In the genomic region with DNA sequence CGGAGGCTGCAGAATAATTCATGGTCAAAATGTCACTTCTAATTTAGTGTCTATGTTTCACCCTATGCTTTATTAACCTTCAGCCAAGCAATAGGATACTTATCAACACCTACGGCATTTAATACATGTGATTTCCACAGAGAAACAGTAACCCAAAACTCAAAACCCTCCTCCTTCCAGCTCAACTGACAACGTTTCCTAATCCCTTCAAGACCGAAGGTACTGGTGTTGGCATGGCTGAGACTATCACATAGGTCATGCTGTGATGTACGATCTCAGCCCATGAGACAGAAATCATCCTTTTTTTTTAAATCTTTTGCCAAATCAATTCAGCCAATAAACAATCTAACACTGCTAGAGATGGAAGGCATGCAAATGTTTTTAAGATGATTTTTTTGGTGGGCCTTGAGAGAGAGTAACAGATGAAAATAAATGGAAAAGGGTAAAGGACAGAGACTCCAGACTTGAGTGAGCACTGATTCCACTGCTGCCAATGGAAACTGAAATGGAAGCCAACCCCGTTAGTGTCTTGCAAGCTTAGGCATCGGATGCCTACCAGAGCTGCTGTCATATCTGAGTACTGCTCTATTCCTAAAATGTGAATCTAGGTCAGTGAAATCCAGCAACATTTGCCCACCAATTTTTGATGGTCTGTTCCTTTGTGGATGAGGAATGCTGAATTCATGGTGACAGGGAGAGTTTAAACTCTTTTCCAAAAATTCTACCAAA, we compare ENCODE assay signal across 2 cellular contexts.
TF ChIP-seq lines count a peak whose summit lies in the region.

No MANE protein-coding gene starts in this region.

TF ChIP-seq in SK-N-SH treated with all-trans-retinoic acid at 6 μM for 48 hours, 23 proteins besides CTCF, POLR2A, EP300 and RAD21 (continued from another document):
- TF ChIP-seq, protein P1, sequence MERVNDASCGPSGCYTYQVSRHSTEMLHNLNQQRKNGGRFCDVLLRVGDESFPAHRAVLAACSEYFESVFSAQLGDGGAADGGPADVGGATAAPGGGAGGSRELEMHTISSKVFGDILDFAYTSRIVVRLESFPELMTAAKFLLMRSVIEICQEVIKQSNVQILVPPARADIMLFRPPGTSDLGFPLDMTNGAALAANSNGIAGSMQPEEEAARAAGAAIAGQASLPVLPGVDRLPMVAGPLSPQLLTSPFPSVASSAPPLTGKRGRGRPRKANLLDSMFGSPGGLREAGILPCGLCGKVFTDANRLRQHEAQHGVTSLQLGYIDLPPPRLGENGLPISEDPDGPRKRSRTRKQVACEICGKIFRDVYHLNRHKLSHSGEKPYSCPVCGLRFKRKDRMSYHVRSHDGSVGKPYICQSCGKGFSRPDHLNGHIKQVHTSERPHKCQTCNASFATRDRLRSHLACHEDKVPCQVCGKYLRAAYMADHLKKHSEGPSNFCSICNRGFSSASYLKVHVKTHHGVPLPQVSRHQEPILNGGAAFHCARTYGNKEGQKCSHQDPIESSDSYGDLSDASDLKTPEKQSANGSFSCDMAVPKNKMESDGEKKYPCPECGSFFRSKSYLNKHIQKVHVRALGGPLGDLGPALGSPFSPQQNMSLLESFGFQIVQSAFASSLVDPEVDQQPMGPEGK (CRISPR knock-in tag; IDR thresholded peaks at IDR 0.05; ENCODE audit: borderline replicate concordance) = no peak
- no peak for TF ChIP-seq ARNTL (CRISPR knock-in tag; IDR thresholded peaks at IDR 0.05; ENCODE audit: borderline replicate concordance, low read depth)
- TF ChIP-seq CSDC2 (CRISPR knock-in tag; IDR thresholded peaks at IDR 0.05) = no peak
- TF ChIP-seq RARB (CRISPR knock-in tag; IDR thresholded peaks at IDR 0.05) = no peak
- TF ChIP-seq, protein P2, sequence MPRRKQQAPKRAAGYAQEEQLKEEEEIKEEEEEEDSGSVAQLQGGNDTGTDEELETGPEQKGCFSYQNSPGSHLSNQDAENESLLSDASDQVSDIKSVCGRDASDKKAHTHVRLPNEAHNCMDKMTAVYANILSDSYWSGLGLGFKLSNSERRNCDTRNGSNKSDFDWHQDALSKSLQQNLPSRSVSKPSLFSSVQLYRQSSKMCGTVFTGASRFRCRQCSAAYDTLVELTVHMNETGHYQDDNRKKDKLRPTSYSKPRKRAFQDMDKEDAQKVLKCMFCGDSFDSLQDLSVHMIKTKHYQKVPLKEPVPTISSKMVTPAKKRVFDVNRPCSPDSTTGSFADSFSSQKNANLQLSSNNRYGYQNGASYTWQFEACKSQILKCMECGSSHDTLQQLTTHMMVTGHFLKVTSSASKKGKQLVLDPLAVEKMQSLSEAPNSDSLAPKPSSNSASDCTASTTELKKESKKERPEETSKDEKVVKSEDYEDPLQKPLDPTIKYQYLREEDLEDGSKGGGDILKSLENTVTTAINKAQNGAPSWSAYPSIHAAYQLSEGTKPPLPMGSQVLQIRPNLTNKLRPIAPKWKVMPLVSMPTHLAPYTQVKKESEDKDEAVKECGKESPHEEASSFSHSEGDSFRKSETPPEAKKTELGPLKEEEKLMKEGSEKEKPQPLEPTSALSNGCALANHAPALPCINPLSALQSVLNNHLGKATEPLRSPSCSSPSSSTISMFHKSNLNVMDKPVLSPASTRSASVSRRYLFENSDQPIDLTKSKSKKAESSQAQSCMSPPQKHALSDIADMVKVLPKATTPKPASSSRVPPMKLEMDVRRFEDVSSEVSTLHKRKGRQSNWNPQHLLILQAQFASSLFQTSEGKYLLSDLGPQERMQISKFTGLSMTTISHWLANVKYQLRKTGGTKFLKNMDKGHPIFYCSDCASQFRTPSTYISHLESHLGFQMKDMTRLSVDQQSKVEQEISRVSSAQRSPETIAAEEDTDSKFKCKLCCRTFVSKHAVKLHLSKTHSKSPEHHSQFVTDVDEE (CRISPR knock-in tag; IDR thresholded peaks at IDR 0.05) = no peak
- no peak for TF ChIP-seq PPARA (CRISPR knock-in tag; IDR thresholded peaks at IDR 0.05; ENCODE audit: borderline replicate concordance)
- no peak for TF ChIP-seq ZNF8 (CRISPR knock-in tag; IDR thresholded peaks at IDR 0.05)
- no peak for TF ChIP-seq ESRRG (CRISPR knock-in tag; IDR thresholded peaks at IDR 0.05)
- TF ChIP-seq, protein P3, sequence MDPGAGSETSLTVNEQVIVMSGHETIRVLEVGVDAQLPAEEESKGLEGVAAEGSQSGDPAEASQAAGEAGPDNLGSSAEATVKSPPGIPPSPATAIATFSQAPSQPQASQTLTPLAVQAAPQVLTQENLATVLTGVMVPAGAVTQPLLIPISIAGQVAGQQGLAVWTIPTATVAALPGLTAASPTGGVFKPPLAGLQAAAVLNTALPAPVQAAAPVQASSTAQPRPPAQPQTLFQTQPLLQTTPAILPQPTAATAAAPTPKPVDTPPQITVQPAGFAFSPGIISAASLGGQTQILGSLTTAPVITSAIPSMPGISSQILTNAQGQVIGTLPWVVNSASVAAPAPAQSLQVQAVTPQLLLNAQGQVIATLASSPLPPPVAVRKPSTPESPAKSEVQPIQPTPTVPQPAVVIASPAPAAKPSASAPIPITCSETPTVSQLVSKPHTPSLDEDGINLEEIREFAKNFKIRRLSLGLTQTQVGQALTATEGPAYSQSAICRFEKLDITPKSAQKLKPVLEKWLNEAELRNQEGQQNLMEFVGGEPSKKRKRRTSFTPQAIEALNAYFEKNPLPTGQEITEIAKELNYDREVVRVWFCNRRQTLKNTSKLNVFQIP (CRISPR knock-in tag; IDR thresholded peaks at IDR 0.05; ENCODE audit: borderline replicate concordance, low read depth) = no peak
- no peak for TF ChIP-seq ZC3H10 (CRISPR knock-in tag; IDR thresholded peaks at IDR 0.05)
- TF ChIP-seq SNAI2 (CRISPR knock-in tag; IDR thresholded peaks at IDR 0.05) = no peak
- TF ChIP-seq ZNF565 (CRISPR knock-in tag; conservative IDR thresholded peaks at IDR 0.05; ENCODE audit: low read depth) = no peak

TF ChIP-seq in HEK293, 187 proteins besides CTCF, POLR2A, EP300 and RAD21 (continued from another document):
- no peak for TF ChIP-seq ZNF223 (tag by site-specific recombination; IDR thresholded peaks at IDR 0.05)
- no peak for TF ChIP-seq ZNF777 (tag by site-specific recombination; IDR thresholded peaks at IDR 0.05; ENCODE audit: borderline replicate concordance)
- TF ChIP-seq ZBTB20 (tag by site-specific recombination; IDR thresholded peaks at IDR 0.05) = no peak
- no peak for TF ChIP-seq ZNF391 (tag by site-specific recombination; IDR thresholded peaks at IDR 0.05; ENCODE audit: borderline replicate concordance, low read depth)
- no peak for TF ChIP-seq RBAK (tag by site-specific recombination; IDR thresholded peaks at IDR 0.05)
